8 cellular contexts compared by ENCODE assay signal in genomic region chr14:60561845-60562746, GRCh38. TPM values are rescaled to one million over a fixed set of nuclear protein-coding genes. Genes with fewer than 3 reads are reported as not detected.
A peak's percentile ranks its signal among the peaks of the same experiment; 100 is the strongest.
DNase-seq lines count a peak whose midpoint lies in the region; ATAC-seq and TF ChIP-seq lines count a peak whose summit lies in the region.

No MANE protein-coding gene starts in this region.

- no peak overlapping the region for H2AFZ ChIP-seq in DND-41 (ENCODE audit: low read depth, low read length)

- no peaks in the 10 kb centered on the region for H3K9me3 Mint-ChIP-seq in MCF 10A (ENCODE audit: unreplicated experiment)

- no peaks in the 10 kb centered on the region for H3K4me1 Mint-ChIP-seq in MCF 10A (ENCODE audit: insufficient read depth, unreplicated experiment)

- POLR2A ChIA-PET in MCF 10A (lab: Yijun Ruan, JAX), result interaction anchor here (1.1 kb wide), 1 partner anchor 209 kb away, joined by 3 read pairs; no protein-coding TSS in a partner anchor

- no peak overlapping the region for H3K27ac ChIP-seq in DND-41 (ENCODE audit: low read length)
- no peak overlapping the region for H3K27ac ChIP-seq in thoracic aorta

- H3K36me3 ChIP-seq in DND-41 (ENCODE audit: insufficient read depth, low read length) (no peaks in the 10 kb centered on the region), NT2/D1 (ENCODE audit: insufficient read depth, insufficient read length, low read length) (no peaks in the 10 kb centered on the region), thoracic aorta (no peaks in the 10 kb centered on the region)

- H3K36me3 Mint-ChIP-seq in MCF 10A (ENCODE audit: insufficient read depth, unreplicated experiment), result no peaks in the 10 kb centered on the region

- ATAC-seq in DND-41 (ENCODE audit: insufficient read depth, low read depth) (no peak), GM21360 (IDR thresholded peaks at IDR 0.05; ENCODE audit: unreplicated experiment) (peak; percentile 84), thoracic aorta (ENCODE audit: insufficient number of reproducible peaks, low FRiP score, low read depth) (peak; percentile 63), HG03045 (IDR thresholded peaks at IDR 0.05; ENCODE audit: unreplicated experiment) (no peak)

- H4K20me1 ChIP-seq in DND-41 (ENCODE audit: insufficient read depth, low read length), result no peaks in the 10 kb centered on the region

- H3K4me2 ChIP-seq in DND-41 (ENCODE audit: insufficient read depth, low read length), result no peak overlapping the region

- H3K9ac ChIP-seq in DND-41 (ENCODE audit: low read depth, low read length), result no peak overlapping the region
- no peak overlapping the region for H3K9ac ChIP-seq in NT2/D1 (ENCODE audit: insufficient read length, low read depth)

- H3K27me3 ChIP-seq in DND-41 (ENCODE audit: insufficient read depth, low read length, poor library complexity) (peaks cover 12% of the 10 kb centered on the region), NT2/D1 (ENCODE audit: insufficient read depth, insufficient read length) (no peaks in the 10 kb centered on the region), thoracic aorta (replicated peaks; ENCODE audit: insufficient read depth) (no peaks in the 10 kb centered on the region)

- no peaks in the 10 kb centered on the region for H3K4me1 ChIP-seq in DND-41 (ENCODE audit: insufficient read depth, low read length)
- H3K4me1 ChIP-seq in NT2/D1 (ENCODE audit: insufficient read depth, insufficient read length), result no peaks in the 10 kb centered on the region
- peaks cover 21 to 25% of the 10 kb centered on the region in 2 donors for H3K4me1 ChIP-seq in thoracic aorta (ENCODE audit: control insufficient read depth in 1 of 2, low read depth in 2 of 2)

- TF ChIP-seq CTCF in DND-41 (IDR thresholded peaks at IDR 0.05; ENCODE audit: borderline replicate concordance, extremely low read depth, low read length, poor library complexity, severe bottlenecking), result peak; percentile 51
- peak; percentile 61 for TF ChIP-seq CTCF in MCF 10A (IDR thresholded peaks at IDR 0.05; ENCODE audit: unreplicated experiment)
- peak; percentile 57 for TF ChIP-seq CTCF in thoracic aorta (IDR thresholded peaks at IDR 0.05)

- no peak overlapping the region for H3K4me3 Mint-ChIP-seq in MCF 10A (ENCODE audit: unreplicated experiment)

- no peaks in the 10 kb centered on the region for H3K27me3 Mint-ChIP-seq in MCF 10A (ENCODE audit: insufficient read depth, unreplicated experiment)

- H3K79me2 ChIP-seq in DND-41 (ENCODE audit: insufficient read depth, low read length), result no peaks in the 10 kb centered on the region

- H3K9me3 ChIP-seq in DND-41 (ENCODE audit: insufficient read depth, low read length, severe bottlenecking), result no peaks in the 10 kb centered on the region
- no peaks in the 10 kb centered on the region for H3K9me3 ChIP-seq in NT2/D1 (ENCODE audit: insufficient read depth, low read length)
- no peaks in the 10 kb centered on the region for H3K9me3 ChIP-seq in thoracic aorta

- BruUV-seq in MCF 10A (replicated peaks; lab: Mats Ljungman, UMichigan), result no TSS peak

- intact Hi-C loops in MCF 10A (cut with micrococcal nuclease), result loop anchor here (1.0 to 5.0 kb wide), 6 partner anchors 74 to 691 kb away; no protein-coding TSS in a partner anchor

- DNase-seq in DND-41 (peak; percentile 10), HuH-7 (ENCODE audit: low spot score) (peak; percentile 32), NT2/D1 (ENCODE audit: low read depth, low spot score) (peak; percentile 74), MCF 10A (ENCODE audit: unreplicated experiment) (peak; percentile 71), kidney tubule cell (ENCODE audit: low spot score) (peak; percentile 73), thoracic aorta (ENCODE audit: low spot score) (no peak)

- H3K4me3 ChIP-seq in DND-41 (ENCODE audit: low read depth in 1 of 2, low read length in 2 of 2) (no peak overlapping the region), NT2/D1 (ENCODE audit: insufficient read length, low read depth) (no peak overlapping the region), thoracic aorta (no peak overlapping the region)

- CTCF ChIA-PET in MCF 10A (lab: Yijun Ruan, JAX), result interaction anchor here (0.6 to 5.8 kb wide), 21 partner anchors 11 to 897 kb away, joined by 3 to 139 read pairs (median 4); no protein-coding TSS in a partner anchor

- no peak overlapping the region for H3K27ac Mint-ChIP-seq in MCF 10A (ENCODE audit: low read depth, unreplicated experiment)

RNA-seq across cellular contexts. Expression of gene SIX6, which starts 53.1 kb away (rescaled TPM):
- total RNA-seq in MCF 10A (2022) (not detected in 2 replicates), thoracic aorta (not detected)

Comparison
In these comparisons a context has a peak if more than half of its experiments do, and no peak if none do; other contexts are left out.
1. ATAC-seq: peak in GM21360 (single experiment) and thoracic aorta (single experiment); none in DND-41 (single experiment) and HG03045 (single experiment).
2. Peak in every context shown above with its lines, with median percentiles within 50 percentile points of each other: CTCF ChIP-seq.